In the genomic region with DNA sequence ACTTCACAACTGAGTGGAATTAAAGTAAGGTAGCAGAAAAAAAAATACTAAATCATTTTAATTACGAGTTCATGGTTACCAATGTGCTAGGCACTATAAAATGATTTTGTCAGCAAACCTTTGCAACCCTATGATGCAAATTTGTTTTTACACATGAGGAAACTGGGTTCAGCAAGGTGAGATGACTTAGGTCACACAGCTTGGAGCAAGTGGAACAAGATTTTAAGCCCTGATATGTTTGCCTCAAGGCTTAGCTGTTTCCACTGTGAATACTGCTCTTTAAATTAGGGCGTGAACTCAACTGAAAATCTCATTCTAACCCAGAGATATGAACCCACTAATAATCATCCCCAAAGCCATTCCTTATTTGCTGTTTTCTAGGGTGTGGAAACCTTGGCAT, we compare ENCODE assay signal across 20 cellular contexts.
"Had no signal": no experiment of that assay in that cellular context is flagged by ENCODE, and none has a peak within 500 bp of the region (broad histone marks: within the 10 kb centered on the region; RNA-seq: fewer than 3 reads in every experiment).

No MANE protein-coding gene starts in this region.

- FAIRE-seq: RCC 7860 had no signal

- H3K36me3 ChIP-seq: MG63 had no signal

- H3K27me3 ChIP-seq: MG63 had no signal

- H3K4me3 ChIP-seq: MG63 had no signal

- DNase-seq: Karpas-422, KG1, MG63, NCI-H1092, NCI-H1105 treated with DMSO at 0.1 percent for 48 hours, NCI-H1436, NCI-H187, NCI-H2029, NCI-H2081 treated with DMSO at 0.1 percent for 48 hours, NCI-H2171, NCI-H226, NCI-H446, NCI-H510A, NCI-H524 treated with DMSO at 0.1 percent for 48 hours, NCI-H69, NCI-H774, RPMI8226, SHP77, SK-N-SH had no signal

- H3K9ac ChIP-seq: SK-N-SH had no signal

- H3K9me3 ChIP-seq: MG63, SK-N-SH had no signal

- H3K4me2 ChIP-seq: SK-N-SH had no signal
